ENCODE assay signal across 1 cellular context in the genomic region with DNA sequence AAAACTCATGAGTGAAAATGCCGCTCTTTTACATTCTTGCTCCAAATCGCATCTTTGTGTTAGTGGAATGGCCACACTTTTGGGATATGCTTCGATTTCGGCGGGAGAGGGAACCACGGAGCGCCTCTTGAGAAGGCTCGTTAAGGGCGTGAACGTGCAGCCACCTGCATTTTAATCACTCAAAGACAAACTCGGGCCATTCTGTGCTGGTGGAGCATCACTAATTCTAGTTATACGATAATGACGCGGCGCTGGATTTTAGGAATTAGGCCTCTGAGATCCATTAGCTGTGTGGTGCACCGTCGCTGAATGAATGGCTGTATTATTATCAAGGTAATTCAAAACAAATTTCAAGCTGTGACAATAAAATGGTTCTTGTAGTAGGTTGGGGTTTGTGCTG.
TF ChIP-seq lines count a peak whose summit lies in the region.

No MANE protein-coding gene starts in this region.

TF ChIP-seq in GM23338, 12 proteins besides CTCF, POLR2A, EP300 and RAD21 (continued from another document):
- TF ChIP-seq EZH2 (IDR thresholded peaks at IDR 0.05; ENCODE audit: low read depth, unreplicated experiment) = no peak
- TF ChIP-seq REST (IDR thresholded peaks at IDR 0.05; ENCODE audit: unreplicated experiment) = no peak
- TF ChIP-seq JUNB (IDR thresholded peaks at IDR 0.05; ENCODE audit: unreplicated experiment) = no peak
- no peak for TF ChIP-seq ZNF114 (CRISPR knock-in tag; IDR thresholded peaks at IDR 0.05)
- TF ChIP-seq CREB1 (CRISPR knock-in tag; IDR thresholded peaks at IDR 0.05; ENCODE audit: low read depth) = no peak
- TF ChIP-seq EZH2phosphoT487 (IDR thresholded peaks at IDR 0.05; ENCODE audit: unreplicated experiment) = no peak
